9 cellular contexts compared by ENCODE assay signal in genomic region chr19:46746281-46746965, GRCh38. TPM values are rescaled to one million over a fixed set of nuclear protein-coding genes. Genes with fewer than 3 reads are reported as not detected.
DNase-seq lines count a peak whose midpoint lies in the region; ATAC-seq, FAIRE-seq and TF ChIP-seq lines count a peak whose summit lies in the region.
"Had no signal": no experiment of that assay in that cellular context is flagged by ENCODE, and none has a peak within 500 bp of the region (broad histone marks: within the 10 kb centered on the region; RNA-seq: fewer than 3 reads in every experiment).

A gene with protein sequence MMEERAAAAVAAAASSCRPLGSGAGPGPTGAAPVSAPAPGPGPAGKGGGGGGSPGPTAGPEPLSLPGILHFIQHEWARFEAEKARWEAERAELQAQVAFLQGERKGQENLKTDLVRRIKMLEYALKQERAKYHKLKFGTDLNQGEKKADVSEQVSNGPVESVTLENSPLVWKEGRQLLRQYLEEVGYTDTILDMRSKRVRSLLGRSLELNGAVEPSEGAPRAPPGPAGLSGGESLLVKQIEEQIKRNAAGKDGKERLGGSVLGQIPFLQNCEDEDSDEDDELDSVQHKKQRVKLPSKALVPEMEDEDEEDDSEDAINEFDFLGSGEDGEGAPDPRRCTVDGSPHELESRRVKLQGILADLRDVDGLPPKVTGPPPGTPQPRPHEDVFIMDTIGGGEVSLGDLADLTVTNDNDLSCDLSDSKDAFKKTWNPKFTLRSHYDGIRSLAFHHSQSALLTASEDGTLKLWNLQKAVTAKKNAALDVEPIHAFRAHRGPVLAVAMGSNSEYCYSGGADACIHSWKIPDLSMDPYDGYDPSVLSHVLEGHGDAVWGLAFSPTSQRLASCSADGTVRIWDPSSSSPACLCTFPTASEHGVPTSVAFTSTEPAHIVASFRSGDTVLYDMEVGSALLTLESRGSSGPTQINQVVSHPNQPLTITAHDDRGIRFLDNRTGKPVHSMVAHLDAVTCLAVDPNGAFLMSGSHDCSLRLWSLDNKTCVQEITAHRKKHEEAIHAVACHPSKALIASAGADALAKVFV (minus strand): TSS chr19:46746450. CDS start chr19:46746430, 20 bp downstream.

- H3K4me3 Mint-ChIP-seq in GM23338 (peak within 1 kb of the TSS; percentile 98), memory B cell (peak within 1 kb of the TSS; percentile 95)

- peaks cover 4% of the 10 kb centered on the region; the same call in 1 of the 2 replicates for H3K36me3 ChIP-seq in GM23338 (ENCODE audit: insufficient read depth)
- H3K36me3 ChIP-seq in effector memory CD4-positive, alpha-beta T cell (ENCODE audit: control insufficient read depth, insufficient read depth, low read length): no peaks in the 10 kb centered on the region

- TF ChIP-seq CTCF in D721Med (IDR thresholded peaks at IDR 0.05; ENCODE audit: insufficient read depth, missing control alignments): no peak
- TF ChIP-seq CTCF in GM23338 (conservative IDR thresholded peaks at IDR 0.05; ENCODE audit: low read depth in 2 of 2): no peak

- peaks cover 36% of the 10 kb centered on the region for H3K36me3 Mint-ChIP-seq in GM23338 (ENCODE audit: low read depth)
- peaks cover 3% of the 10 kb centered on the region for H3K36me3 Mint-ChIP-seq in memory B cell

- no peaks in the 10 kb centered on the region for H3K9me2 ChIP-seq in GM23338 (ENCODE audit: insufficient read depth)

- DNase-seq in D721Med (ENCODE audit: insufficient read length, low spot score): peak; percentile 91
- peak; percentile 64 for DNase-seq in GM23338 (ENCODE audit: low spot score)
- peak; percentile 25 for DNase-seq in NCI-H1694 treated with DMSO at 0.1 percent for 48 hours (lab: John Stamatoyannopoulos, UW)
- DNase-seq in activated CD4-positive, alpha-beta T cell treated with anti-CD3 and anti-CD28 coated beads, Interleukin-2, amount 50 U/mL, for 48 hours: peak; percentile 44 to 53
- DNase-seq in effector memory CD4-positive, alpha-beta T cell: peak; percentile 30 to 52 (median 42)
- peak in 1 of 2 donors; percentile 41 for DNase-seq in memory B cell (ENCODE audit: low spot score in 2 of 2)
- peak; percentile 22 to 37 for DNase-seq in stimulated activated CD8-positive, alpha-beta memory T cell treated with anti-CD3 and anti-CD28 coated beads, Interleukin-2, amount 100 ng/mL, for 1 hour (ENCODE audit: low read depth in 2 of 2)

- no peak within 1 kb of the TSS; the same call in 1 of the 2 replicates for H2AFZ ChIP-seq in GM23338

- no peaks in the 10 kb centered on the region; the same call in 2 of the 3 replicates for H3K9me3 Mint-ChIP-seq in GM23338
- H3K9me3 Mint-ChIP-seq in memory B cell: no peaks in the 10 kb centered on the region

- H3K79me2 ChIP-seq in GM23338 (replicated peaks; ENCODE audit: insufficient read depth): peaks cover 46% of the 10 kb centered on the region

- FAIRE-seq in D721Med (lab: Jason Lieb, UNC): no peak
- FAIRE-seq: colon had no signal

- ATAC-seq in GM23338 (peak; percentile 14), memory B cell (ENCODE audit: low read depth) (peak; percentile 60), GM18511 (IDR thresholded peaks at IDR 0.05; ENCODE audit: unreplicated experiment) (no peak)

- H3F3A ChIP-seq in GM23338 (replicated peaks; ENCODE audit: low read depth): 0 out of 2 replicates have a peak, but pooled peaks cover 14% of the 10 kb centered on the region

- peaks cover 40% of the 10 kb centered on the region for H4K20me1 ChIP-seq in GM23338 (replicated peaks; ENCODE audit: insufficient read depth)

- no peaks in the 10 kb centered on the region for H3K9me3 ChIP-seq in effector memory CD4-positive, alpha-beta T cell (ENCODE audit: control insufficient read depth, low read length)

- H3K27ac Mint-ChIP-seq in GM23338 (peak within 1 kb of the TSS; percentile 96), memory B cell (peak within 1 kb of the TSS; percentile 96)

- H3K4me1 Mint-ChIP-seq in GM23338 (peaks cover 42% of the 10 kb centered on the region), memory B cell (peaks cover 46% of the 10 kb centered on the region)

- peaks cover 25% of the 10 kb centered on the region for H3K27me3 Mint-ChIP-seq in GM23338 (ENCODE audit: insufficient read depth, low read depth, poor library complexity)
- no peaks in the 10 kb centered on the region for H3K27me3 Mint-ChIP-seq in memory B cell

- no peaks in the 10 kb centered on the region for H3K27me3 ChIP-seq in GM23338 (ENCODE audit: insufficient read depth)
- H3K27me3 ChIP-seq in effector memory CD4-positive, alpha-beta T cell (replicated peaks; ENCODE audit: control insufficient read depth, insufficient read depth, low read length, poor library complexity, severe bottlenecking): no peaks in the 10 kb centered on the region

- peak within 1 kb of the TSS; percentile 93 for H3K4me3 ChIP-seq in GM23338
- peak within 1 kb of the TSS; percentile 90 for H3K4me3 ChIP-seq in effector memory CD4-positive, alpha-beta T cell (ENCODE audit: insufficient read depth, low read depth, low read length, poor library complexity, severe bottlenecking)

- 0 out of 2 replicates have a peak within 1 kb of the TSS, but pooled peaks have one; percentile 5 for H3K27ac ChIP-seq in GM23338 (ENCODE audit: low read depth)
- peak within 1 kb of the TSS; percentile 77 for H3K27ac ChIP-seq in effector memory CD4-positive, alpha-beta T cell (ENCODE audit: insufficient read depth, low read length, poor library complexity, severe bottlenecking)

- peak within 1 kb of the TSS; percentile 98 for H3K4me2 ChIP-seq in GM23338

- H3K4me1 ChIP-seq in GM23338 (ENCODE audit: insufficient read depth): peaks cover 10% of the 10 kb centered on the region; the same call in 1 of the 2 replicates
- peaks cover 23% of the 10 kb centered on the region for H3K4me1 ChIP-seq in effector memory CD4-positive, alpha-beta T cell (ENCODE audit: control insufficient read depth, insufficient read depth, low read length, poor library complexity, severe bottlenecking)

TF ChIP-seq in GM23338, 12 proteins besides CTCF, POLR2A, EP300 and RAD21:
- TF ChIP-seq NANOG (IDR thresholded peaks at IDR 0.05; ENCODE audit: borderline replicate concordance) (no peak), CREB1 (CRISPR knock-in tag; IDR thresholded peaks at IDR 0.05; ENCODE audit: low read depth) (no peak), POLR2AphosphoS5 (IDR thresholded peaks at IDR 0.05; ENCODE audit: low read depth) (peak; percentile 37), ZNF331 (CRISPR knock-in tag; IDR thresholded peaks at IDR 0.05; ENCODE audit: low read depth) (no peak), EZH2 (IDR thresholded peaks at IDR 0.05; ENCODE audit: low read depth, unreplicated experiment) (no peak)

RNA-seq across cellular contexts. Expression of the gene that starts here (rescaled TPM):
- total RNA-seq in GM23338 (2014; rRNA removed; shearing (Covaris generic)): 131 and 140 TPM in 2 replicates
- 58.0 and 62.1 TPM in 2 replicates for polyA plus RNA-seq in GM23338 (2016; fragmentation: Nextera tagmentation; extraction: Ambion mirVana)
